Comparison of ENCODE assay signal across 16 cellular contexts in genomic region chr2:23606196-23606595, GRCh38.
"Had no signal": no experiment of that assay in that cellular context is flagged by ENCODE, and none has a peak within 500 bp of the region (broad histone marks: within the 10 kb centered on the region; RNA-seq: fewer than 3 reads in every experiment).

No MANE protein-coding gene starts in this region.

- H3K27me3 Mint-ChIP-seq: stimulated activated naive CD8-positive, alpha-beta T cell treated with anti-CD3 and anti-CD28 coated beads, Interleukin-15, amount 100 ng/mL, for 72 hours had no signal

- H3K9me3 ChIP-seq: psoas muscle, right lobe of liver, testis had no signal

- H3K27ac Mint-ChIP-seq: stimulated activated naive B cell treated with anti-CD40 and anti-IgM and Interleukin-4, amounts not matched to agents 10 μg/mL and 1 μg/mL and 100 μg/mL, for 72 hours; stimulated activated naive CD8-positive, alpha-beta T cell treated with anti-CD3 and anti-CD28 coated beads, Interleukin-15, amount 100 ng/mL, for 72 hours had no signal

- H3K27ac ChIP-seq: coronary artery, dorsolateral prefrontal cortex, heart left ventricle, neutrophil, psoas muscle, right lobe of liver, testis, tibial nerve had no signal

- H3K27me3 ChIP-seq: heart left ventricle, right lobe of liver, testis, tibial nerve had no signal

- H3K4me1 Mint-ChIP-seq: stimulated activated naive B cell treated with anti-CD40 and anti-IgM and Interleukin-4, amounts not matched to agents 10 μg/mL and 1 μg/mL and 100 μg/mL, for 72 hours; stimulated activated naive CD8-positive, alpha-beta T cell treated with anti-CD3 and anti-CD28 coated beads, Interleukin-15, amount 100 ng/mL, for 72 hours had no signal

- H3K4me1 ChIP-seq: heart left ventricle, right lobe of liver, testis had no signal

- H3K4me3 ChIP-seq: coronary artery, dorsolateral prefrontal cortex, heart left ventricle, psoas muscle, right lobe of liver, testis, tibial nerve had no signal

- DNase-seq: effector CD8-positive, alpha-beta T cell; hypothalamus; kidney glomerular epithelial cell; psoas muscle; retina; right lobe of liver; stimulated activated CD4-positive, alpha-beta T cell treated with anti-CD3 and anti-CD28 coated beads, Interleukin-2, amount 100 ng/mL, for 24 hours; stimulated activated CD4-positive, alpha-beta T cell treated with anti-CD3 and anti-CD28 coated beads, Interleukin-4, amount 100 ng/mL, for 4 hours; stimulated activated naive B cell treated with anti-CD40 and anti-IgM and Interleukin-4, amounts not matched to agents 10 μg/mL and 1 μg/mL and 100 μg/mL, for 72 hours; stimulated activated naive CD8-positive, alpha-beta T cell treated with anti-CD3 and anti-CD28 coated beads, Interleukin-15, amount 100 ng/mL, for 72 hours; testis had no signal

- H3K4me3 Mint-ChIP-seq: stimulated activated naive B cell treated with anti-CD40 and anti-IgM and Interleukin-4, amounts not matched to agents 10 μg/mL and 1 μg/mL and 100 μg/mL, for 72 hours; stimulated activated naive CD8-positive, alpha-beta T cell treated with anti-CD3 and anti-CD28 coated beads, Interleukin-15, amount 100 ng/mL, for 72 hours had no signal

- H3K36me3 ChIP-seq: heart left ventricle, neutrophil, right lobe of liver had no signal
